In genomic region chr9:27033815-27034403, GRCh38 we compare ENCODE assay signal across 8 cellular contexts. TPM values are rescaled to one million over a fixed set of nuclear protein-coding genes. Genes with fewer than 3 reads are reported as not detected.
DNase-seq lines count a peak whose midpoint lies in the region; ATAC-seq, FAIRE-seq and TF ChIP-seq lines count a peak whose summit lies in the region.

No MANE protein-coding gene starts in this region.

- CTCF ChIA-PET in WTC11 (lab: Charles Lee): interaction anchor here (1.0 to 1.1 kb wide), 2 partner anchors 15 to 127 kb away, joined by 3 read pairs; no protein-coding TSS in a partner anchor

- no peak for TF ChIP-seq POLR2A in GM12892 (IDR thresholded peaks at IDR 0.05; ENCODE audit: low read depth, low read length)

- H3K27me3 Mint-ChIP-seq in WTC11 (ENCODE audit: low read depth) (no peaks in the 10 kb centered on the region), memory B cell (no peaks in the 10 kb centered on the region)

- H3K4me3 Mint-ChIP-seq in WTC11 (no peak overlapping the region), memory B cell (no peak overlapping the region)

- ATAC-seq in HG02763 (IDR thresholded peaks at IDR 0.05; ENCODE audit: unreplicated experiment) (peak; percentile 77), WTC11 (peak; percentile 38; the same call in 1 of the 2 replicates), memory B cell (ENCODE audit: low read depth) (peak; percentile 44)

- H3K9me3 Mint-ChIP-seq in WTC11 (0 out of 2 replicates have a peak, but pooled peaks cover 3% of the 10 kb centered on the region), memory B cell (no peaks in the 10 kb centered on the region)

- H3K27ac Mint-ChIP-seq in WTC11 (no peak overlapping the region), memory B cell (no peak overlapping the region)

- POLR2A ChIA-PET in WTC11 (lab: Charles Lee): no interaction called here

- no peaks in the 10 kb centered on the region for H3K4me1 Mint-ChIP-seq in WTC11
- H3K4me1 Mint-ChIP-seq in memory B cell: no peaks in the 10 kb centered on the region

- peak; percentile 90 for FAIRE-seq in GM12892 (lab: Jason Lieb, UNC)

- H3K36me3 Mint-ChIP-seq in WTC11 (0 out of 2 replicates have a peak, but pooled peaks cover 2% of the 10 kb centered on the region), memory B cell (peaks cover 5% of the 10 kb centered on the region)

- TF ChIP-seq CTCF in WTC11 (IDR thresholded peaks at IDR 0.05): peak; percentile 54; the same call in 1 of the 2 replicates

- DNase-seq in AG08395 (ENCODE audit: low spot score) (peak; percentile 72), GM12892 (ENCODE audit: insufficient read length) (peak; percentile 19), NCI-H128 (lab: John Stamatoyannopoulos, UW; ENCODE audit: unreplicated experiment) (peak; percentile 2), WTC11 (ENCODE audit: low spot score) (peak; percentile 65), ecto neural progenitor cell (ENCODE audit: low spot score) (peak; percentile 56), memory B cell (ENCODE audit: low spot score in 2 of 2) (peak; percentile 26 to 44)
- DNase-seq in stimulated activated naive CD4-positive, alpha-beta T cell treated with Interleukin-2 at 50 U/mL for 16 hours (lab: John Stamatoyannopoulos, UW): peak; percentile 13

TF ChIP-seq in WTC11, 78 proteins besides CTCF, POLR2A, EP300 and RAD21:
- TF ChIP-seq ZNF425 (CRISPR knock-in tag; conservative IDR thresholded peaks at IDR 0.05) (no peak), PRDM15 (CRISPR knock-in tag; IDR thresholded peaks at IDR 0.05) (no peak), ATF3 (CRISPR knock-in tag; conservative IDR thresholded peaks at IDR 0.05) (no peak), ZNF121 (CRISPR knock-in tag; IDR thresholded peaks at IDR 0.05) (no peak), FOXP1 (CRISPR knock-in tag; IDR thresholded peaks at IDR 0.05; ENCODE audit: borderline replicate concordance) (no peak), SP1 (CRISPR knock-in tag; conservative IDR thresholded peaks at IDR 0.05) (no peak; the same call in 1 of the 2 replicates), ZMAT4 (CRISPR knock-in tag; IDR thresholded peaks at IDR 0.05) (no peak), ZSCAN18 (CRISPR knock-in tag; IDR thresholded peaks at IDR 0.05) (no peak), NFATC4 (CRISPR knock-in tag; IDR thresholded peaks at IDR 0.05) (no peak)
TF ChIP-seq in WTC11: peak in this region for 0.

RNA-seq across cellular contexts. Expression of gene LRRC19, which starts 28.4 kb away (rescaled TPM):
- polyA plus RNA-seq in GM12892 (2012; ENCODE audit: missing spikeins): 0.19 TPM
- not detected in 3 replicates for total RNA-seq in WTC11 (2021)

Comparison
In these comparisons a context has a peak if more than half of its experiments do, and no peak if none do; other contexts are left out.
1. Peak in every context shown above with its lines: DNase-seq and ATAC-seq.
2. DNase-seq: peak in every context shown above with its lines; median percentile 72 in AG08395; 65 in WTC11; 56 in ecto neural progenitor cell; 35 in memory B cell; 19 in GM12892; 13 in stimulated activated naive CD4-positive, alpha-beta T cell treated with Interleukin-2 at 50 U/mL for 16 hours; 2 in NCI-H128.